1 cellular context compared by ENCODE assay signal in genomic region chr7:128831178-128831993, GRCh38.
TF ChIP-seq lines count a peak whose summit lies in the region.

No MANE protein-coding gene starts in this region.

TF ChIP-seq in GM12878, 131 proteins besides CTCF, POLR2A, EP300 and RAD21:
- TF ChIP-seq SIX5 (IDR thresholded peaks at IDR 0.05; ENCODE audit: low read depth, low read length, severe bottlenecking) (no peak), CHD4 (IDR thresholded peaks at IDR 0.05) (no peak), TBL1XR1 (IDR thresholded peaks at IDR 0.05; ENCODE audit: low read depth, low read length) (no peak), PAX5 (IDR thresholded peaks at IDR 0.05; ENCODE audit: borderline replicate concordance, low read depth, low read length) (no peak)
- TF ChIP-seq, protein P1, sequence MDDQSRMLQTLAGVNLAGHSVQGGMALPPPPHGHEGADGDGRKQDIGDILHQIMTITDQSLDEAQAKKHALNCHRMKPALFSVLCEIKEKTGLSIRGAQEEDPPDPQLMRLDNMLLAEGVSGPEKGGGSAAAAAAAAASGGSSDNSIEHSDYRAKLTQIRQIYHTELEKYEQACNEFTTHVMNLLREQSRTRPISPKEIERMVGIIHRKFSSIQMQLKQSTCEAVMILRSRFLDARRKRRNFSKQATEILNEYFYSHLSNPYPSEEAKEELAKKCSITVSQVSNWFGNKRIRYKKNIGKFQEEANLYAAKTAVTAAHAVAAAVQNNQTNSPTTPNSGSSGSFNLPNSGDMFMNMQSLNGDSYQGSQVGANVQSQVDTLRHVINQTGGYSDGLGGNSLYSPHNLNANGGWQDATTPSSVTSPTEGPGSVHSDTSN (IDR thresholded peaks at IDR 0.05; ENCODE audit: insufficient replicate concordance, low read depth, low read length): no peak
TF ChIP-seq in GM12878: peak in this region for 0.
